In the genomic region with DNA sequence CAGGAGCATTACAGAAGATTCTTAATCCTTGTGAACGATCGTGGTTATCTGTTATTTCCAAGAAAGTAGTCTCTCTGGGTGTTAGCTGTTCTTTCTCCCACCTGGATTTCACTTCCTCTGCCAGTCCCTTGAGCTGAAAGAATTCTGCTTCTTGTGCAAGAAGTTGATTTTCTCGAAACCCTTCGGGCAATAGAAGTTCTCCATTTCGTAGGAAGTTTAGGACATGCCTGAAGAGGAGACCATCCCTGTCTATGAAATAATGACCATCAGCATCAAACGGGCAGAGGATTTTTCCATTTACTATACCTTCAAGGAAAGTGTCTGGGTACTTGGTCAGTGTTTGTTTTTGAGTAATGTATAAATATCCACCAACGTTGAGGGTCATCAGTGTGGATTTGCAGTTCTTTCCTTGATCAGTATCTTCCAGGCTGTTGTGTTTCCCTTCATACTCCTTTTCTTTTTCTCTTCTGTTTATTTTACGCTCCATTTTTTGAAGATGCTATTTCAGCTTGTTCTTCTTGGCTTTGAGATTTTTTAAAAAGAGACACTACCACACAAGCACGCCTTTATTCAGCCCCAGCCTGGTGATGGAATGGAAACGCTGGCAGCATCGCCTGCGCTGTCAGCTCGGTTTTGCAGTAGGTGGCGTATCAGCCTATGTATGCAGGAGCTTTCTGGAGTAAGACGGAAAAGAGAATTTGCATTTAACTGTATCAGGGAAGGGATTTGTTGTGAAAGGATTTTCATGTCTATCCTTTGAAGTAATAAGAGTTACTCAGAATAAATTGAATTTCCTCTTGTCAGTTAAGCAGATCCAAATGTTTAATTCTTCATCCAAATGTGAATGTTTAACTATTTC, we compare ENCODE assay signal across 12 cellular contexts. TPM values are rescaled to one million over a fixed set of nuclear protein-coding genes. Genes with fewer than 3 reads are reported as not detected.
A peak's percentile ranks its signal among the peaks of the same experiment; 100 is the strongest.
DNase-seq lines count a peak whose midpoint lies in the region; ATAC-seq, FAIRE-seq and TF ChIP-seq lines count a peak whose summit lies in the region.
"Had no signal": no experiment of that assay in that cellular context is flagged by ENCODE, and none has a peak within 500 bp of the region (broad histone marks: within the 10 kb centered on the region; RNA-seq: fewer than 3 reads in every experiment).

No MANE protein-coding gene starts in this region.

- CTCF ChIA-PET in IMR-90 (lab: Yijun Ruan, JAX), result no interaction called here

- peak overlapping the region; percentile 37; the same call in 1 of the 3 replicates for H2BK15ac ChIP-seq in IMR-90 (ENCODE audit: low read depth, low read length)

- H2AFZ ChIP-seq in IMR-90 (replicated peaks; ENCODE audit: low read length, poor library complexity) (no peak overlapping the region), hepatocyte (no peak overlapping the region)

- FAIRE-seq in GM12892 (lab: Jason Lieb, UNC), result no peak

- H3K4me2 ChIP-seq in IMR-90 (ENCODE audit: low read depth, low read length) (no peak overlapping the region), hepatocyte (no peak overlapping the region)
- H3K4me2 ChIP-seq: KMS-11 had no signal

- no peak overlapping the region for H3K27ac ChIP-seq in IMR-90 (ENCODE audit: insufficient read depth, low read length)
- H3K27ac ChIP-seq in brain microvascular endothelial cell, result no peak overlapping the region
- no peak overlapping the region for H3K27ac ChIP-seq in hepatocyte
- H3K27ac ChIP-seq: KMS-11, lower lobe of right lung had no signal

- no peak overlapping the region for H2AK5ac ChIP-seq in IMR-90 (ENCODE audit: low read depth, low read length)

- H3K4me3 ChIP-seq in IMR-90 (ENCODE audit: insufficient read depth, low read depth, low read length), result no peak overlapping the region
- H3K4me3 ChIP-seq in brain microvascular endothelial cell (ENCODE audit: low read depth, low read length), result no peak overlapping the region
- H3K4me3 ChIP-seq in hepatocyte, result no peak overlapping the region
- H3K4me3 ChIP-seq: lower lobe of right lung had no signal

- no peaks in the 10 kb centered on the region for H4K20me1 ChIP-seq in IMR-90 (ENCODE audit: insufficient read depth, low read length)
- H4K20me1 ChIP-seq in hepatocyte (ENCODE audit: insufficient read depth, poor library complexity, severe bottlenecking), result no peaks in the 10 kb centered on the region

- no peaks in the 10 kb centered on the region for H3K9me2 ChIP-seq in hepatocyte (replicated peaks; ENCODE audit: insufficient read depth)

- peak overlapping the region; percentile 42 for H2BK5ac ChIP-seq in IMR-90 (ENCODE audit: low read depth, low read length, poor library complexity, severe bottlenecking)

- H3K56ac ChIP-seq in IMR-90 (ENCODE audit: extremely low read depth, insufficient read depth, low read length), result no peak overlapping the region

- no peaks in the 10 kb centered on the region for H3K79me2 ChIP-seq in hepatocyte

- H2AK9ac ChIP-seq in IMR-90 (replicated peaks; ENCODE audit: low read depth, low read length, poor library complexity), result no peak overlapping the region

- no peak overlapping the region for H4K91ac ChIP-seq in IMR-90 (ENCODE audit: insufficient read depth, low read depth, low read length)

- no peak overlapping the region for H3K9ac ChIP-seq in IMR-90 (ENCODE audit: low read depth, low read length)
- H3K9ac ChIP-seq: KMS-11 had no signal

- H3K4ac ChIP-seq in IMR-90 (ENCODE audit: low read depth, low read length), result no peak overlapping the region

- H3K9me3 ChIP-seq in IMR-90 (ENCODE audit: control insufficient read depth, insufficient read depth, low read length) (no peaks in the 10 kb centered on the region), hepatocyte (ENCODE audit: low read depth) (no peaks in the 10 kb centered on the region)
- H3K9me3 ChIP-seq: lower lobe of right lung had no signal

- peak; percentile 38; the same call in 1 of the 2 replicates for TF ChIP-seq RAD21 in IMR-90 (IDR thresholded peaks at IDR 0.05; ENCODE audit: low read length)

- H2BK120ac ChIP-seq in IMR-90 (ENCODE audit: low read depth, low read length), result peak overlapping the region; percentile 37; the same call in 1 of the 2 replicates

- H3K14ac ChIP-seq in IMR-90 (replicated peaks; ENCODE audit: low read depth, low read length), result no peak overlapping the region

- POLR2A ChIA-PET in IMR-90 (lab: Charles Lee; ENCODE audit: unreplicated experiment), result no interaction called here

- WGBS in IMR-90 (ENCODE audit: extremely low coverage in 2 of 2, insufficient read length in 1 of 2), 2 experiments, result no CpG with 5 or more reads among the region's 15 CpGs
- WGBS in hepatocyte (ENCODE audit: low lambda C conversion rate, missing lambda C conversion rate), result 79% methylated on average over 15 of the region's 15 CpGs

- peaks cover 19 to 42% of the 10 kb centered on the region in 2 experiments; a peak in 3 of 4 replicates for H3K79me1 ChIP-seq in IMR-90 (ENCODE audit: low read depth in 1 of 2, low read length in 2 of 2)

- H3K27me3 ChIP-seq in IMR-90 (ENCODE audit: control insufficient read depth, insufficient read depth, low read length), result no peaks in the 10 kb centered on the region
- no peaks in the 10 kb centered on the region for H3K27me3 ChIP-seq in brain microvascular endothelial cell (replicated peaks)
- no peaks in the 10 kb centered on the region for H3K27me3 ChIP-seq in hepatocyte

- TF ChIP-seq POLR2A in IMR-90 (IDR thresholded peaks at IDR 0.05; ENCODE audit: low read depth, low read length) (no peak), GM12892 (IDR thresholded peaks at IDR 0.05; ENCODE audit: low read depth, low read length) (no peak)

- peaks cover 2% of the 10 kb centered on the region; the same call in 1 of the 2 replicates for H3K36me3 ChIP-seq in IMR-90 (ENCODE audit: control insufficient read depth, insufficient read depth, low read length)
- H3K36me3 ChIP-seq in brain microvascular endothelial cell (replicated peaks), result no peaks in the 10 kb centered on the region
- H3K36me3 ChIP-seq in hepatocyte (replicated peaks; ENCODE audit: insufficient read depth, low read depth), result no peaks in the 10 kb centered on the region
- H3K36me3 ChIP-seq: lower lobe of right lung had no signal

- peak; percentile 34 for DNase-seq in IMR-90
- DNase-seq in brain microvascular endothelial cell, result peak; percentile 43
- peak; percentile 35 for DNase-seq in hepatocyte (ENCODE audit: low spot score)
- DNase-seq in renal cortical epithelial cell (ENCODE audit: low read depth), result peak; percentile 89
- DNase-seq in foreskin melanocyte, result no peak
- DNase-seq in GM12892 (ENCODE audit: insufficient read length), result no peak
- DNase-seq: activated gamma-delta T cell treated with Interleukin-2 at 50 U/mL for 16 hours, lower lobe of right lung, SHP77 treated with DMSO at 0.1 percent for 48 hours had no signal

- H3K18ac ChIP-seq in IMR-90 (ENCODE audit: low read depth, low read length), result peak overlapping the region; percentile 11; the same call in 1 of the 2 replicates

- BruUV-seq in IMR-90 (replicated peaks; lab: Mats Ljungman, UMichigan), result no TSS peak

- ATAC-seq in IMR-90 (ENCODE audit: low read depth), result no peak
- ATAC-seq in GM18517 (IDR thresholded peaks at IDR 0.05; ENCODE audit: unreplicated experiment), result no peak
- ATAC-seq in GM21619 (IDR thresholded peaks at IDR 0.05; ENCODE audit: unreplicated experiment), result no peak
- ATAC-seq: lower lobe of right lung had no signal

- TF ChIP-seq CTCF in IMR-90 (conservative IDR thresholded peaks at IDR 0.05; ENCODE audit: low read depth, low read length), result peak; percentile 33
- TF ChIP-seq CTCF in brain microvascular endothelial cell (IDR thresholded peaks at IDR 0.05; ENCODE audit: low read depth, low read length, missing control alignments), result peak; percentile 79
- peak; percentile 47 for TF ChIP-seq CTCF in hepatocyte (IDR thresholded peaks at IDR 0.05; ENCODE audit: poor library complexity)

- intact Hi-C loops in IMR-90 (cut with micrococcal nuclease), result no loop called here

- H3K9me1 ChIP-seq in IMR-90 (ENCODE audit: insufficient read depth, low read length), result peaks cover 11% of the 10 kb centered on the region

- in situ Hi-C loops in IMR-90 (cut with MboI; ENCODE audit: low sequenced_read_pairs) (no loop called here), brain microvascular endothelial cell (cut with HindIII; ENCODE audit: low pct_ligation_motif_present, low sequenced_read_pairs) (no loop called here)

- no peak overlapping the region for H2BK20ac ChIP-seq in IMR-90 (ENCODE audit: low read depth, low read length)

- no peak overlapping the region; a peak in 1 of 4 replicates for H4K8ac ChIP-seq in IMR-90 (ENCODE audit: low read depth in 2 of 2, low read length in 2 of 2)

- no peak overlapping the region for H4K5ac ChIP-seq in IMR-90 (ENCODE audit: low read depth, low read length)

- H3K23ac ChIP-seq in IMR-90 (ENCODE audit: low read depth, low read length), result peak overlapping the region; percentile 24; the same call in 1 of the 2 replicates

- dilution Hi-C loops in IMR-90 (cut with HindIII; ENCODE audit: low sequenced_read_pairs, unreplicated experiment), result no loop called here

- H3K4me1 ChIP-seq in IMR-90 (ENCODE audit: control insufficient read depth, insufficient read depth, low read length) (peaks cover 7% of the 10 kb centered on the region), hepatocyte (ENCODE audit: insufficient read depth) (peaks cover 7% of the 10 kb centered on the region)

TF ChIP-seq in IMR-90, 13 proteins besides CTCF, POLR2A, EP300 and RAD21:
- TF ChIP-seq CEBPB (IDR thresholded peaks at IDR 0.05; ENCODE audit: low read depth, low read length), result no peak
- TF ChIP-seq, protein P1, sequence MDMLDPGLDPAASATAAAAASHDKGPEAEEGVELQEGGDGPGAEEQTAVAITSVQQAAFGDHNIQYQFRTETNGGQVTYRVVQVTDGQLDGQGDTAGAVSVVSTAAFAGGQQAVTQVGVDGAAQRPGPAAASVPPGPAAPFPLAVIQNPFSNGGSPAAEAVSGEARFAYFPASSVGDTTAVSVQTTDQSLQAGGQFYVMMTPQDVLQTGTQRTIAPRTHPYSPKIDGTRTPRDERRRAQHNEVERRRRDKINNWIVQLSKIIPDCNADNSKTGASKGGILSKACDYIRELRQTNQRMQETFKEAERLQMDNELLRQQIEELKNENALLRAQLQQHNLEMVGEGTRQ (IDR thresholded peaks at IDR 0.05; ENCODE audit: low read depth, low read length), result no peak

RNA-seq across cellular contexts. Expression of a gene that starts 6.5 kb away (rescaled TPM):
- total RNA-seq in IMR-90 (2012; rRNA removed) (0.56 and 0.72 TPM in 2 replicates), hepatocyte (0.23 and 0.60 TPM in 2 replicates), renal cortical epithelial cell (6.7 and 8.5 TPM in 2 replicates)
- polyA plus RNA-seq in IMR-90 (2012; rRNA removed) (0.40 and 0.53 TPM in 2 replicates), hepatocyte (0.21 and 1.2 TPM in 2 replicates)
- polyA plus RNA-seq in IMR-90 (2012; cell fraction: cytosol; rRNA removed), result 0.05 and 0.08 TPM in 2 replicates
- polyA plus RNA-seq in IMR-90 (2012; cell fraction: nucleus; rRNA removed; ENCODE audit: low replicate concordance), result 0.03 and 0.25 TPM in 2 replicates
- 0.40 TPM for polyA plus RNA-seq in GM12892 (2012; ENCODE audit: missing spikeins)
- total RNA-seq: lower lobe of right lung had no signal

Comparison
In these comparisons a context has a peak if more than half of its experiments do, and no peak if none do; other contexts are left out.
1. DNase-seq: peak in IMR-90 (single experiment), brain microvascular endothelial cell (single experiment), hepatocyte (single experiment) and renal cortical epithelial cell (single experiment); none in foreskin melanocyte (single experiment) and GM12892 (single experiment).
2. Peak in every context shown above with its lines, with median percentiles within 50 percentile points of each other: CTCF ChIP-seq.